In the genomic region with DNA sequence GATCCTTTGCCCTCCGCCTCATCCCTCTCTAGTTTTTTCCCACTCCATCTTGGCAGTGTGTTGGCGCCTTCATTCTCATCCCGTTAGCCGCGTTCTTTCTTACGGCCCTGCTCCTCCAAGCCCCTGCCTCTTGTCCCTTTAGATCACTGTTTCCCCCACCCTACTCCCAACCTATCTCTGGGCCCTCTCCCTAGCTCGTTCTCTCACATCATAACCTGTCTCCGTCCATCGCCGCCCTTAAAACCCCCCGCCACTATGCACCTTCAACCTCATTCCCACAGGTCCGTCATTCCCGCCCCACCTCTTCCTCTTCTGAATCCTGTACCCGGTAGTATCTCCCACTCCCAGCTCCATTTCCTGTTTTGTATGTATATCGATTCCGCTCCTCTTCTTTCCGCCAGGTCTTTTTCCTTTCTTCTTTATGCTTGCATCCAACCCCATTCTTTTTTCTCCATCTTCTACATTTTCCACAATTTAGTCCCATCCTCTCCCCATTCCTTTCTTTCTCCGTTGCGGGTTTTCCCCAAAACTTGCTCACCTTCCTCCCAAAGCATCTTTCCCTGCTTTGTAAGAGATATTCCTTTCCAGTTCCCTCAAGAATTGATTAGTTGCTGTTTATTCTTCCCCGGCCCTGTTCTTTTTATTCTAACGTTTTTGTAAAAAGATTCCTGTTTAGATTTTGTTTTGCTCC, we compare ENCODE assay signal across 8 cellular contexts. TPM values are rescaled to one million over a fixed set of nuclear protein-coding genes. Genes with fewer than 3 reads are reported as not detected.
DNase-seq lines count a peak whose midpoint lies in the region; ATAC-seq, FAIRE-seq and TF ChIP-seq lines count a peak whose summit lies in the region.

No MANE protein-coding gene starts in this region.

- peak; percentile 1 for ATAC-seq in HG03460 (IDR thresholded peaks at IDR 0.05; ENCODE audit: unreplicated experiment)

- TF ChIP-seq CTCF in AG04450 (IDR thresholded peaks at IDR 0.05; ENCODE audit: low read depth, low read length) (no peak), fibroblast of lung (conservative IDR thresholded peaks at IDR 0.05 in 1 of 2, IDR thresholded peaks at IDR 0.05 in 1 of 2; ENCODE audit: low read depth in 1 of 2, low read length in 2 of 2) (no peak)

- POLR2A ChIA-PET in AG04450 (lab: Yijun Ruan, JAX): interaction anchor here (1.2 to 1.4 kb wide), 2 partner anchors 62 to 78 kb away, joined by 3 to 7 read pairs; no protein-coding TSS in a partner anchor

- peak overlapping the region; percentile 98 for H3K4me2 ChIP-seq in fibroblast of lung (ENCODE audit: extremely low read depth, insufficient read depth, low read length)

- H3K79me2 ChIP-seq in fibroblast of lung (ENCODE audit: control insufficient read depth, insufficient read depth, low read length): peaks cover 9% of the 10 kb centered on the region

- H3K27ac ChIP-seq in AG04450 (ENCODE audit: low read depth, low read length) (peak overlapping the region; percentile 69), fibroblast of lung (ENCODE audit: insufficient read depth, low read length) (peak overlapping the region; percentile 99)

- H3K9me3 ChIP-seq in AG04450 (ENCODE audit: control insufficient read depth, insufficient read depth, low read length) (no peaks in the 10 kb centered on the region), fibroblast of lung (ENCODE audit: control insufficient read depth, insufficient read depth, low read depth, low read length) (no peaks in the 10 kb centered on the region)

- H4K20me1 ChIP-seq in fibroblast of lung (ENCODE audit: control insufficient read depth, extremely low read depth, insufficient read depth, low read length): no peaks in the 10 kb centered on the region

- H3K4me3 ChIP-seq in AG04450 (ENCODE audit: low read depth, low read length): peak overlapping the region; percentile 78
- H3K4me3 ChIP-seq in fibroblast of lung (replicated peaks in 1 of 4; ENCODE audit: control extremely low read depth in 1 of 4, insufficient read depth in 1 of 4, low read depth in 3 of 4, low read length in 4 of 4): peak overlapping the region; percentile 65 to 91 (median 81)

- H2AFZ ChIP-seq in fibroblast of lung (ENCODE audit: low read length): peak overlapping the region; percentile 24

- DNase-seq in AG04450 (ENCODE audit: low read depth, low spot score) (no peak), RCC 7860 (ENCODE audit: low spot score) (peak; percentile 64), fibroblast of lung (ENCODE audit: low read depth in 2 of 2) (peak; percentile 38 to 52), nucleus accumbens (lab: John Stamatoyannopoulos, UW) (peak in 34 of 56 donors; percentile 6 to 75 (median 52)), Kasumi-1 (lab: John Stamatoyannopoulos, UW) (no peak), mesenteric fat pad (ENCODE audit: low spot score) (no peak)
- no peak for DNase-seq in activated CD8-positive, alpha-beta memory T cell treated with anti-CD3 and anti-CD28 coated beads for 24 hours

- no peaks in the 10 kb centered on the region for H3K36me3 ChIP-seq in fibroblast of lung (ENCODE audit: control insufficient read depth, insufficient read depth, low read length)

- peak overlapping the region; percentile 95 for H3K9ac ChIP-seq in fibroblast of lung (ENCODE audit: insufficient read depth, low read length)

- FAIRE-seq in RCC 7860 (lab: Jason Lieb, UNC): no peak

- peaks cover 16% of the 10 kb centered on the region for H3K4me1 ChIP-seq in fibroblast of lung (ENCODE audit: control insufficient read depth, extremely low read depth, insufficient read depth, low read length)

- H3K27me3 ChIP-seq in AG04450 (ENCODE audit: control insufficient read depth, insufficient read depth, low read length) (no peaks in the 10 kb centered on the region), fibroblast of lung (ENCODE audit: control insufficient read depth, insufficient read depth, low read length) (no peaks in the 10 kb centered on the region)

- CTCF ChIA-PET in AG04450 (lab: Charles Lee): interaction anchor here (0.6 to 9.4 kb wide), 6 partner anchors 21 to 1012 kb away, joined by 3 to 119 read pairs (median 15); no protein-coding TSS in a partner anchor

RNA-seq across cellular contexts. Expression of gene EFHC1, which starts 0.7 kb away (rescaled TPM):
- polyA plus RNA-seq in AG04450 (2011; rRNA removed) (43.3 and 59.8 TPM in 2 replicates), fibroblast of lung (29.9 and 32.9 TPM in 2 replicates)
- 25.0 and 25.2 TPM in 2 replicates for polyA minus RNA-seq in AG04450 (2011; rRNA and poly(A)+ RNA removed)
- total RNA-seq in fibroblast of lung (22.9 and 29.4 TPM in 2 replicates), mesenteric fat pad (10.4 TPM)
- polyA plus RNA-seq in fibroblast of lung (2012): 24.0 and 24.3 TPM in 2 replicates
- polyA minus RNA-seq in fibroblast of lung (ENCODE audit: low replicate concordance): 8.6 and 11.3 TPM in 2 replicates

RNA-seq across cellular contexts. Expression of gene PAQR8, which starts 58.9 kb away (rescaled TPM):
- polyA plus RNA-seq in AG04450 (2011; rRNA removed) (4.2 and 4.6 TPM in 2 replicates), fibroblast of lung (2.6 and 4.3 TPM in 2 replicates)
- polyA minus RNA-seq in AG04450 (2011; rRNA and poly(A)+ RNA removed): 4.6 and 5.3 TPM in 2 replicates
- total RNA-seq in fibroblast of lung (5.1 and 6.1 TPM in 2 replicates), mesenteric fat pad (3.9 TPM)
- 2.3 and 3.5 TPM in 2 replicates for polyA plus RNA-seq in fibroblast of lung (2012)
- polyA minus RNA-seq in fibroblast of lung (ENCODE audit: low replicate concordance): 3.9 and 11.8 TPM in 2 replicates

Comparison
In these comparisons a context has a peak if more than half of its experiments do, and no peak if none do; other contexts are left out.
1. DNase-seq: peak in RCC 7860 (single experiment), fibroblast of lung (2 of 2) and nucleus accumbens (34 of 56); none in AG04450 (single experiment), Kasumi-1 (0 of 2), mesenteric fat pad (single experiment) and activated CD8-positive, alpha-beta memory T cell treated with anti-CD3 and anti-CD28 coated beads for 24 hours (single experiment).